ENCODE assay signal across 24 cellular contexts in the genomic region with DNA sequence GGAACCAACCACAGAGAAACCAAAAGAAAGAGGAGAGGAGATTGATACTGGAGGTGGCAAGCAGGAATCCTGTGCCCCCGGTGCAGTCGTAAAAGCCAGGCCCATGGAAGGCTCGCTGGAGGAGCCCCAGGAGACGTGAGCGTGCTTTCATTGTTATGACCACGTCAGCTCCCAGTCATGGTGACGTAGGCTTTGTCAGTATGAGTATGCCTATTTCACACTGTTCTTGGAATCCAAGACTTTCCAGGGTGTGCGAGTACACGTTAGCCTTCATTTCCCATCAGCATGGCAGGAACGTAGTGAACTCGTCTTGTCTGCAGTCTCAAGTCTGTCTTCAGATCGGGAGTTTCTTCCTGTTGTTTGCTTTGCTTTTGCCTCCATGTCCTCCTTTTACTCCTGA. TPM values are rescaled to one million over a fixed set of nuclear protein-coding genes. Genes with fewer than 3 reads are reported as not detected.
A peak's percentile ranks its signal among the peaks of the same experiment; 100 is the strongest.
DNase-seq lines count a peak whose midpoint lies in the region; ATAC-seq and TF ChIP-seq lines count a peak whose summit lies in the region.
"Had no signal": no experiment of that assay in that cellular context is flagged by ENCODE, and none has a peak within 500 bp of the region (broad histone marks: within the 10 kb centered on the region; RNA-seq: fewer than 3 reads in every experiment).

No MANE protein-coding gene starts in this region.

- DNase-seq in GOT3 (lab: John Stamatoyannopoulos, UW): peak; percentile 5
- DNase-seq in glutamatergic neuron: no peak
- DNase-seq in stimulated activated CD4-positive, alpha-beta T cell treated with anti-CD3 and anti-CD28 coated beads, Interleukin-4, amount 100 ng/mL, for 24 hours: no peak
- DNase-seq in Karpas-422: no peak
- no peak for DNase-seq in SK-N-DZ (ENCODE audit: low spot score)
- DNase-seq: AML-193; C1 segment of cervical spinal cord; Caco-2; CD4-positive, alpha-beta memory T cell; MV-4-11; NCI-H1105; NCI-H1436 treated with DMSO at 0.1 percent for 48 hours; NCI-H187 treated with DMSO at 0.1 percent for 48 hours; NCI-H2107; NCI-H526; NCI-H82; NK-92 treated with Interleukin-12 subunit alpha and Interleukin-12 subunit beta, amount 100 ng/mL, for 24 hours; PC-3 had no signal

- H3K27ac ChIP-seq in BLaER1 (no peak overlapping the region), Karpas-422 (ENCODE audit: low read length) (no peak overlapping the region)
- H3K27ac ChIP-seq: A549 had no signal

- H2AFZ ChIP-seq in Karpas-422 (ENCODE audit: low read length): no peak overlapping the region

- TF ChIP-seq CTCF in glutamatergic neuron (IDR thresholded peaks at IDR 0.05; ENCODE audit: partially characterized antibody, unreplicated experiment): no peak

- H3K4me1 ChIP-seq in BLaER1: peaks cover 31% of the 10 kb centered on the region
- H3K4me1 ChIP-seq in Karpas-422 (ENCODE audit: low read length): no peaks in the 10 kb centered on the region
- H3K4me1 ChIP-seq: A549, Caco-2 had no signal

- no peaks in the 10 kb centered on the region for H3K27me3 Mint-ChIP-seq in activated T-helper 17 cell treated with anti-CD3 and anti-CD28 coated beads, Interleukin-2, amount 50 U/mL, for 72 hours
- H3K27me3 Mint-ChIP-seq in glutamatergic neuron (ENCODE audit: unreplicated experiment): no peaks in the 10 kb centered on the region
- H3K27me3 Mint-ChIP-seq: CD4-positive, alpha-beta memory T cell had no signal

- H3K9ac ChIP-seq in BLaER1 (0 out of 2 replicates have a peak overlapping the region, but pooled peaks have one; percentile 5), Karpas-422 (ENCODE audit: low read length) (no peak overlapping the region)

- no peak for ATAC-seq in activated T-helper 17 cell treated with anti-CD3 and anti-CD28 coated beads, Interleukin-2, amount 50 U/mL, for 72 hours (replicated peaks)
- ATAC-seq in GM18511 (IDR thresholded peaks at IDR 0.05; ENCODE audit: unreplicated experiment): no peak
- ATAC-seq: A549, GM12878, PC-3, SK-N-SH treated with all-trans-retinoic acid at 6 μM for 48 hours had no signal

- H3K36me3 Mint-ChIP-seq in activated T-helper 17 cell treated with anti-CD3 and anti-CD28 coated beads, Interleukin-2, amount 50 U/mL, for 72 hours (ENCODE audit: low read depth): peaks cover 83% of the 10 kb centered on the region
- no peaks in the 10 kb centered on the region for H3K36me3 Mint-ChIP-seq in glutamatergic neuron (ENCODE audit: unreplicated experiment)

- peak overlapping the region; percentile 10 for H3K27ac Mint-ChIP-seq in activated T-helper 17 cell treated with anti-CD3 and anti-CD28 coated beads, Interleukin-2, amount 50 U/mL, for 72 hours
- peak overlapping the region; percentile 49 for H3K27ac Mint-ChIP-seq in glutamatergic neuron (ENCODE audit: unreplicated experiment)

- peaks cover 72% of the 10 kb centered on the region for H3K36me3 ChIP-seq in BLaER1
- peaks cover 16% of the 10 kb centered on the region; the same call in 1 of the 2 replicates for H3K36me3 ChIP-seq in Karpas-422 (ENCODE audit: insufficient read depth, low read length)

- no peaks in the 10 kb centered on the region for H3K9me3 Mint-ChIP-seq in activated T-helper 17 cell treated with anti-CD3 and anti-CD28 coated beads, Interleukin-2, amount 50 U/mL, for 72 hours
- peaks cover 2% of the 10 kb centered on the region for H3K9me3 Mint-ChIP-seq in glutamatergic neuron (ENCODE audit: unreplicated experiment)
- H3K9me3 Mint-ChIP-seq: CD4-positive, alpha-beta memory T cell had no signal

- H4K20me1 ChIP-seq in BLaER1 (no peaks in the 10 kb centered on the region), Karpas-422 (ENCODE audit: insufficient read depth, low read depth, low read length) (no peaks in the 10 kb centered on the region)

- H3K4me2 ChIP-seq in BLaER1: no peak overlapping the region
- H3K4me2 ChIP-seq in Karpas-422 (ENCODE audit: low read depth, low read length, poor library complexity, severe bottlenecking): no peak overlapping the region
- H3K4me2 ChIP-seq: A549 had no signal

- peaks cover 10% of the 10 kb centered on the region; the same call in 1 of the 2 replicates for H3K79me2 ChIP-seq in Karpas-422 (ENCODE audit: low read length)

- no peaks in the 10 kb centered on the region for H3K9me2 ChIP-seq in Karpas-422 (replicated peaks; ENCODE audit: insufficient read depth, low read length)

- H3K9me3 ChIP-seq in BLaER1 (no peaks in the 10 kb centered on the region), Karpas-422 (ENCODE audit: low read length) (no peaks in the 10 kb centered on the region)
- H3K9me3 ChIP-seq: A549, Caco-2 had no signal

- H3K4me3 ChIP-seq in BLaER1 (no peak overlapping the region), Karpas-422 (ENCODE audit: low read length) (no peak overlapping the region)
- H3K4me3 ChIP-seq: A549, GM12878 had no signal

- H3K27me3 ChIP-seq in BLaER1 (no peaks in the 10 kb centered on the region), Karpas-422 (ENCODE audit: low read length) (no peaks in the 10 kb centered on the region)

- peaks cover 4% of the 10 kb centered on the region for H3K4me1 Mint-ChIP-seq in activated T-helper 17 cell treated with anti-CD3 and anti-CD28 coated beads, Interleukin-2, amount 50 U/mL, for 72 hours
- H3K4me1 Mint-ChIP-seq in glutamatergic neuron (ENCODE audit: low read depth, unreplicated experiment): peaks cover 4% of the 10 kb centered on the region

- H3K4me3 Mint-ChIP-seq in activated T-helper 17 cell treated with anti-CD3 and anti-CD28 coated beads, Interleukin-2, amount 50 U/mL, for 72 hours: no peak overlapping the region
- H3K4me3 Mint-ChIP-seq in glutamatergic neuron (ENCODE audit: unreplicated experiment): no peak overlapping the region
- H3K4me3 Mint-ChIP-seq: CD4-positive, alpha-beta memory T cell had no signal

RNA-seq across cellular contexts. Expression of gene CHAMP1, which starts 15.4 kb away (rescaled TPM):
- total RNA-seq in activated T-helper 17 cell treated with anti-CD3 and anti-CD28 coated beads, Interleukin-2, amount 50 U/mL, for 72 hours: 10 to 100 TPM; 26.6 to 34.6 TPM
- 29.5 TPM for total RNA-seq in glutamatergic neuron (ENCODE audit: unreplicated experiment)
- total RNA-seq in Karpas-422 (2014; rRNA removed; shearing (Covaris generic); ENCODE audit: low replicate concordance): 22.5 and 35.2 TPM in 2 replicates
- 12.8 and 16.5 TPM in 2 replicates for polyA plus RNA-seq in SK-N-DZ (2014; cell fraction: cytosol; rRNA removed)
- 11.2 and 30.0 TPM in 2 replicates for polyA plus RNA-seq in SK-N-DZ (2014; cell fraction: nucleus; rRNA removed)

RNA-seq across cellular contexts. Expression of gene UPF3A, which starts 17.5 kb away (rescaled TPM):
- total RNA-seq in activated T-helper 17 cell treated with anti-CD3 and anti-CD28 coated beads, Interleukin-2, amount 50 U/mL, for 72 hours: 10 to 100 TPM; 45.7 to 60.4 TPM
- total RNA-seq in glutamatergic neuron (ENCODE audit: unreplicated experiment): 108 TPM
- total RNA-seq in Karpas-422 (2014; rRNA removed; shearing (Covaris generic); ENCODE audit: low replicate concordance): 35.8 and 41.1 TPM in 2 replicates
- 55.4 and 63.9 TPM in 2 replicates for polyA plus RNA-seq in SK-N-DZ (2014; cell fraction: cytosol; rRNA removed)
- 122 and 163 TPM in 2 replicates for polyA plus RNA-seq in SK-N-DZ (2014; cell fraction: nucleus; rRNA removed)
